Comparison of ENCODE assay signal across 21 cellular contexts in the genomic region with DNA sequence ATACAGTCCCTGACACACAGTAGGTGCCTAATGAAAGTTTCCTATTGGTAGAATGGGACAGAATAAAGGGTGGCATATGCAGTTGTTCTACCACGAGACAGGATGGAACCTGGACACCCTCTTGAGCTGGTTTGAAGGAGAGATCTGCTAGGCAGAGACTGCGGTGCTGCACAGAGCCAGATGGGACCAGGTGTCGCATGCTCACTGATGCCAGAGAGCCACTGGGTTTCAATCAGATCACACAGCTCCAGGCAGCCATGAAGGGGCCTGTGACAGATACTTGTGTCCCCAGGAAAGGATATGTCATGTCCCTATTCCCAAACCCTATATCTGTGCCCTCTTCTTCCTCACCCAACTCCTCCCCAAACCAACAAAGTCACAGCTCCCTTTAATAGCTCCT.
"Had no signal": no experiment of that assay in that cellular context is flagged by ENCODE, and none has a peak within 500 bp of the region (broad histone marks: within the 10 kb centered on the region; RNA-seq: fewer than 3 reads in every experiment).

No MANE protein-coding gene starts in this region.

- H3K36me3 Mint-ChIP-seq: natural killer cell; stimulated activated effector memory CD8-positive, alpha-beta T cell treated with anti-CD3 and anti-CD28 coated beads, Interleukin-12 subunit alpha, Interleukin-12 subunit beta, amount 100 ng/mL, for 72 hours had no signal

- H3K27ac Mint-ChIP-seq: activated CD4-positive, alpha-beta T cell treated with anti-CD3 and anti-CD28 coated beads, Interleukin-2, amount 10 ng/mL, durations not matched to agents 24 days and 14 days; activated naive CD4-positive, alpha-beta T cell treated with anti-CD3 and anti-CD28 coated beads, Interleukin-2, amount 10 ng/mL, durations not matched to agents 7 days and 5 days; natural killer cell; stimulated activated effector memory CD8-positive, alpha-beta T cell treated with anti-CD3 and anti-CD28 coated beads, Interleukin-12 subunit alpha, Interleukin-12 subunit beta, amount 100 ng/mL, for 72 hours had no signal

- H3K4me3 ChIP-seq: esophagus muscularis mucosa, gastroesophageal sphincter, lung, sigmoid colon, stomach, vagina had no signal

- H3K9me3 Mint-ChIP-seq: natural killer cell; stimulated activated effector memory CD8-positive, alpha-beta T cell treated with anti-CD3 and anti-CD28 coated beads, Interleukin-12 subunit alpha, Interleukin-12 subunit beta, amount 100 ng/mL, for 72 hours had no signal

- H3K9ac ChIP-seq: parathyroid adenoma had no signal

- H3K36me3 ChIP-seq: esophagus muscularis mucosa, gastroesophageal sphincter, sigmoid colon, stomach, vagina had no signal

- H3K27ac ChIP-seq: esophagus muscularis mucosa, gastroesophageal sphincter, parathyroid adenoma, sigmoid colon, stomach, vagina had no signal

- ATAC-seq: gastroesophageal sphincter; left cardiac atrium; natural killer cell; stimulated activated effector memory CD8-positive, alpha-beta T cell treated with anti-CD3 and anti-CD28 coated beads, Interleukin-12 subunit alpha, Interleukin-12 subunit beta, amount 100 ng/mL, for 72 hours had no signal

- DNase-seq: activated CD4-positive, alpha-beta T cell treated with anti-CD3 and anti-CD28 coated beads, Interleukin-2, amount 10 ng/mL, durations not matched to agents 24 days and 14 days; activated CD8-positive, alpha-beta memory T cell treated with anti-CD3 and anti-CD28 coated beads for 24 hours; activated CD8-positive, alpha-beta memory T cell treated with anti-CD3 and anti-CD28 coated beads, Interleukin-2, amount 50 U/mL, for 48 hours; activated effector memory CD4-positive, alpha-beta T cell treated with Interleukin-2 at 50 U/mL for 16 hours; activated naive CD4-positive, alpha-beta T cell treated with anti-CD3 and anti-CD28 coated beads, Interleukin-2, amount 10 ng/mL, durations not matched to agents 7 days and 5 days; activated T-cell treated with anti-CD3 and anti-CD28 coated beads, Interleukin-2, amount 50 U/mL, for 48 hours; aorta; effector CD4-positive, alpha-beta T cell; left cardiac atrium; natural killer cell; stimulated activated CD4-positive, alpha-beta T cell treated with anti-CD3 and anti-CD28 coated beads, Interleukin-4, amount 100 ng/mL, for 24 hours; stomach; T-helper 9 cell; trophoblast cell had no signal

- H3K9me3 ChIP-seq: esophagus muscularis mucosa, gastroesophageal sphincter, sigmoid colon, stomach, vagina had no signal

- H3K4me1 ChIP-seq: parathyroid adenoma had no signal

- H3K27me3 ChIP-seq: esophagus muscularis mucosa, gastroesophageal sphincter, sigmoid colon, vagina had no signal

- H2AFZ ChIP-seq: parathyroid adenoma had no signal

- H3K79me2 ChIP-seq: parathyroid adenoma had no signal

- H3K4me3 Mint-ChIP-seq: activated CD4-positive, alpha-beta T cell treated with anti-CD3 and anti-CD28 coated beads, Interleukin-2, amount 10 ng/mL, durations not matched to agents 24 days and 14 days; activated naive CD4-positive, alpha-beta T cell treated with anti-CD3 and anti-CD28 coated beads, Interleukin-2, amount 10 ng/mL, durations not matched to agents 7 days and 5 days; natural killer cell; stimulated activated effector memory CD8-positive, alpha-beta T cell treated with anti-CD3 and anti-CD28 coated beads, Interleukin-12 subunit alpha, Interleukin-12 subunit beta, amount 100 ng/mL, for 72 hours had no signal
